Comparison of ENCODE assay signal across 8 cellular contexts in genomic region chr15:59350421-59350732, GRCh38. TPM values are rescaled to one million over a fixed set of nuclear protein-coding genes. Genes with fewer than 3 reads are reported as not detected.
DNase-seq lines count a peak whose midpoint lies in the region; ATAC-seq and TF ChIP-seq lines count a peak whose summit lies in the region.

No MANE protein-coding gene starts in this region.

- in situ Hi-C loops in transverse colon (cut with MboI; ENCODE audit: low pct_ligation_motif_present in 1 of 4, low pct_unique_long_range_greater_than_20kb in 1 of 4, low sequenced_read_pairs in 3 of 4): no loop called here

- no peaks in the 10 kb centered on the region for H3K36me3 Mint-ChIP-seq in activated T-cell treated with anti-CD3 and anti-CD28 coated beads, Interleukin-2, amount 50 U/mL, for 72 hours (ENCODE audit: insufficient read depth in 2 of 2)
- no peaks in the 10 kb centered on the region for H3K36me3 Mint-ChIP-seq in activated T-cell treated with anti-CD3 and anti-CD28 coated beads, Interleukin-2, amount 50 U/mL, for 4 hours (ENCODE audit: insufficient read depth)

- DNase-seq in activated T-cell treated with anti-CD3 and anti-CD28 coated beads, Interleukin-2, amount 50 U/mL, for 72 hours: no peak
- DNase-seq in activated T-cell treated with anti-CD3 and anti-CD28 coated beads, Interleukin-2, amount 50 U/mL, for 4 hours: no peak
- no peak for DNase-seq in adipocyte (ENCODE audit: low read depth)
- DNase-seq in lung (ENCODE audit: low spot score): no peak
- no peak for DNase-seq in transverse colon
- no peak for DNase-seq in stimulated activated naive CD4-positive, alpha-beta T cell (lab: John Stamatoyannopoulos, UW)
- no peak for DNase-seq in dermis blood vessel endothelial cell
- DNase-seq in medulla oblongata (ENCODE audit: extremely low spot score): no peak

- H3K9me3 Mint-ChIP-seq in activated T-cell treated with anti-CD3 and anti-CD28 coated beads, Interleukin-2, amount 50 U/mL, for 72 hours: no peaks in the 10 kb centered on the region
- H3K9me3 Mint-ChIP-seq in activated T-cell treated with anti-CD3 and anti-CD28 coated beads, Interleukin-2, amount 50 U/mL, for 4 hours: no peaks in the 10 kb centered on the region

- peaks cover 44% of the 10 kb centered on the region for H3K4me1 Mint-ChIP-seq in activated T-cell treated with anti-CD3 and anti-CD28 coated beads, Interleukin-2, amount 50 U/mL, for 72 hours (ENCODE audit: low read depth)
- peaks cover 25% of the 10 kb centered on the region for H3K4me1 Mint-ChIP-seq in activated T-cell treated with anti-CD3 and anti-CD28 coated beads, Interleukin-2, amount 50 U/mL, for 4 hours (ENCODE audit: low read depth)

- H3K36me3 ChIP-seq in adipocyte (ENCODE audit: control insufficient read depth, insufficient read depth, low read length, severe bottlenecking): no peaks in the 10 kb centered on the region
- no peaks in the 10 kb centered on the region for H3K36me3 ChIP-seq in lung (ENCODE audit: control insufficient read depth in 2 of 2, insufficient read depth in 2 of 2, low read length in 2 of 2)
- H3K36me3 ChIP-seq in transverse colon: no peaks in the 10 kb centered on the region

- 78 to 91% methylated on average over 1 of the region's 1 CpG for WGBS in lung, 2 donors
- WGBS in transverse colon (ENCODE audit: low coverage in 1 of 2), 2 donors: 72 to 88% methylated on average over 1 of the region's 1 CpG

- peak overlapping the region; percentile 40 to 41 for H3K4me3 Mint-ChIP-seq in activated T-cell treated with anti-CD3 and anti-CD28 coated beads, Interleukin-2, amount 50 U/mL, for 72 hours
- no peak overlapping the region for H3K4me3 Mint-ChIP-seq in activated T-cell treated with anti-CD3 and anti-CD28 coated beads, Interleukin-2, amount 50 U/mL, for 4 hours

- H3K4me1 ChIP-seq in adipocyte (ENCODE audit: control insufficient read depth, insufficient read depth, low read length): peaks cover 31% of the 10 kb centered on the region
- H3K4me1 ChIP-seq in lung (ENCODE audit: control insufficient read depth in 2 of 2, insufficient read depth in 2 of 2, low read length in 2 of 2): peaks cover 9 to 40% of the 10 kb centered on the region in 2 donors
- H3K4me1 ChIP-seq in transverse colon: peaks cover 0 to 45% (median 10%) of the 10 kb centered on the region in 4 donors

- TF ChIP-seq CTCF in lung (IDR thresholded peaks at IDR 0.05; ENCODE audit: control extremely low read depth, extremely low read depth): no peak
- no peak for TF ChIP-seq CTCF in transverse colon (IDR thresholded peaks at IDR 0.05)

- H3K9ac ChIP-seq in adipocyte (ENCODE audit: low read length): peak overlapping the region; percentile 27

- no peak for TF ChIP-seq POLR2A in transverse colon (IDR thresholded peaks at IDR 0.05)

- H3K27me3 ChIP-seq in adipocyte (replicated peaks; ENCODE audit: control insufficient read depth, insufficient read depth, low read length) (no peaks in the 10 kb centered on the region), lung (ENCODE audit: control insufficient read depth, insufficient read depth) (no peaks in the 10 kb centered on the region), transverse colon (no peaks in the 10 kb centered on the region)

- H3K4me3 ChIP-seq in adipocyte (ENCODE audit: low read length) (peak overlapping the region; percentile 19), lung (no peak overlapping the region), transverse colon (no peak overlapping the region)

- peaks cover 25% of the 10 kb centered on the region for H3K27me3 Mint-ChIP-seq in activated T-cell treated with anti-CD3 and anti-CD28 coated beads, Interleukin-2, amount 50 U/mL, for 72 hours (ENCODE audit: low read depth)
- H3K27me3 Mint-ChIP-seq in activated T-cell treated with anti-CD3 and anti-CD28 coated beads, Interleukin-2, amount 50 U/mL, for 4 hours (ENCODE audit: low read depth): peaks cover 8% of the 10 kb centered on the region

- ATAC-seq in activated T-cell treated with anti-CD3 and anti-CD28 coated beads, Interleukin-2, amount 50 U/mL, for 72 hours (replicated peaks in 1 of 2): no peak
- ATAC-seq in activated T-cell treated with anti-CD3 and anti-CD28 coated beads, Interleukin-2, amount 50 U/mL, for 4 hours: no peak
- ATAC-seq in lung (ENCODE audit: insufficient read depth, low FRiP score): no peak

- no peak overlapping the region for H3K27ac Mint-ChIP-seq in activated T-cell treated with anti-CD3 and anti-CD28 coated beads, Interleukin-2, amount 50 U/mL, for 72 hours

- intact Hi-C loops in transverse colon (cut with DNase I; ENCODE audit: low total_unique reads): no loop called here

- H3K27ac ChIP-seq in lung (ENCODE audit: low read depth in 1 of 2, low read length in 1 of 2) (peak overlapping the region; percentile 42 to 80), transverse colon (peak overlapping the region; percentile 12 to 64 (median 54))

- H3K9me3 ChIP-seq in adipocyte (ENCODE audit: control insufficient read depth, low read length): no peaks in the 10 kb centered on the region
- H3K9me3 ChIP-seq in lung (ENCODE audit: control insufficient read depth in 2 of 2, insufficient read depth in 1 of 2, low read length in 1 of 2): no peaks in the 10 kb centered on the region
- no peaks in the 10 kb centered on the region for H3K9me3 ChIP-seq in transverse colon

- TF ChIP-seq EP300 in transverse colon (IDR thresholded peaks at IDR 0.05; ENCODE audit: low read depth): no peak

RNA-seq across cellular contexts. Expression of gene MYO1E, which starts 22.3 kb away (rescaled TPM):
- 1 to 10 TPM; 1.9 to 4.6 TPM for total RNA-seq in activated T-cell treated with anti-CD3 and anti-CD28 coated beads, Interleukin-2, amount 50 U/mL, for 72 hours
- total RNA-seq in activated T-cell treated with anti-CD3 and anti-CD28 coated beads, Interleukin-2, amount 50 U/mL, for 4 hours: 1 to 10 TPM; 1.5 to 3.9 (median 2.3) TPM
- total RNA-seq in lung (10 to 100 TPM; 80.0 to 84.2 TPM), transverse colon (100 to 1,000 TPM; 131 to 388 (median 345) TPM), dermis blood vessel endothelial cell (142 and 226 TPM in 2 replicates)
- polyA plus RNA-seq in lung: 10 to 100 TPM; 20.9 to 24.9 TPM

Comparison
In these comparisons a context has a peak if more than half of its experiments do, and no peak if none do; other contexts are left out.
1. RNA of gene MYO1E, which starts 22.3 kb away (total RNA-seq): 131 to 388 TPM in transverse colon, 142 to 226 TPM in dermis blood vessel endothelial cell and 80.0 to 84.2 TPM in lung; 1.9 to 4.6 TPM in activated T-cell treated with anti-CD3 and anti-CD28 coated beads, Interleukin-2, amount 50 U/mL, for 72 hours and 1.5 to 3.9 TPM in activated T-cell treated with anti-CD3 and anti-CD28 coated beads, Interleukin-2, amount 50 U/mL, for 4 hours; every median in the first group is over 10 times any median in the second.